8 cellular contexts compared by ENCODE assay signal in the genomic region with DNA sequence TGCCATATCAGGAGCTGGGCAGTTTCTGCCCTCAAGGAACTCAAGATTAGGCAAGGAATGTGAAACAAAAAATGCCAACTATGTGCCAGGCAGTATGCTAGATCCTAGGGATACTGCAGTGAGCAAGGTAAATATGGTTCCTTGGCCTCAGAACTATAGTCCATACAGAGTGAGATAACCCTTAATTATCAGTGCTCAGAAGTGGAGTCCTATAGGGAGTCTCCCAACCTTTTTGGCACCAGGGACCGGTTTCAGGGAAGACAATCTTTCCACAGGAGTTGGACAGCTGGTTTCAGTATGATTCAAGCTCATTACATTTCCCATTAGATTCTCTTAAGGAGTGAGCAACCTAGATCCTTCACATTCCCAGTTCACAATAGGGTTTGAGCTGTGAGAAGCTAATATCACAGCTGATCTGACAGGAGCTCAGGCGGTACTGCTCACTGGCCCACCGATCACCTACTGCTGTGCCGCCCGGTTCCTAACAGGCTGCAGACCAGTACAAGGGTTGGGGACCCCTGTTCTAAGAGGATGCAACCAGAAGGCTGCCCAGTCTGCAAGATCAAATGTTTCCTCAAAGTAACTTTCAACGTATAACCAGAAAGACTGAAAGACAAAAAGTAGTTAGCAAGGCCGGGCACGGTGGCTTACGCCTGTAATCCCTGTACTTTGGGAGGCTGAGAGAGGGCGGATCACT. TPM values are rescaled to one million over a fixed set of nuclear protein-coding genes. Genes with fewer than 3 reads are reported as not detected.
DNase-seq lines count a peak whose midpoint lies in the region; ATAC-seq and TF ChIP-seq lines count a peak whose summit lies in the region.

No MANE protein-coding gene starts in this region.

- intact Hi-C loops in CD4-positive, alpha-beta T cell (cut with DNase I, micrococcal nuclease): loop anchor here (2.0 to 10.0 kb wide), 7 partner anchors 25 to 521 kb away; partner anchors contain the start of genes AASDH (in 1 of the 2) and CEP135 (in 1 of the 2)
- intact Hi-C loops in breast epithelium (cut with DNase I; ENCODE audit: low total_unique reads): no loop called here
- intact Hi-C loops in naive thymus-derived CD4-positive, alpha-beta T cell (cut with micrococcal nuclease): loop anchor here (2.0 to 10.0 kb wide), 7 partner anchors 79 to 1071 kb away; partner anchors contain the start of genes EXOC1 (in 2 of the 2) and TMEM165 (in 1 of the 2)

- no peaks in the 10 kb centered on the region for H3K9me3 Mint-ChIP-seq in CD4-positive, alpha-beta T cell
- H3K9me3 Mint-ChIP-seq in naive thymus-derived CD4-positive, alpha-beta T cell: no peaks in the 10 kb centered on the region

- CTCF ChIA-PET in CD4-positive, alpha-beta T cell (lab: Charles Lee): interaction anchor here (0.6 to 1.9 kb wide), 3 partner anchors 30 to 373 kb away, joined by 3 to 8 read pairs (median 4); partner anchors contain the start of genes PAICS and PPAT
- CTCF ChIA-PET in naive thymus-derived CD4-positive, alpha-beta T cell (lab: Charles Lee): interaction anchor here (1.0 to 1.2 kb wide), 4 partner anchors 30 to 371 kb away, joined by 3 to 5 read pairs (median 4); partner anchors contain the start of gene PPAT

- H3K27me3 Mint-ChIP-seq in CD4-positive, alpha-beta T cell: no peaks in the 10 kb centered on the region
- no peaks in the 10 kb centered on the region for H3K27me3 Mint-ChIP-seq in naive thymus-derived CD4-positive, alpha-beta T cell

- ATAC-seq in CD4-positive, alpha-beta T cell (ENCODE audit: poor library complexity): no peak
- ATAC-seq in naive thymus-derived CD4-positive, alpha-beta T cell: no peak
- ATAC-seq in GM21717 (IDR thresholded peaks at IDR 0.05; ENCODE audit: unreplicated experiment): no peak

- TF ChIP-seq CTCF in CD4-positive, alpha-beta T cell (IDR thresholded peaks at IDR 0.05): no peak
- TF ChIP-seq CTCF in LNCaP clone FGC (IDR thresholded peaks at IDR 0.05; ENCODE audit: control insufficient read depth, extremely low read depth, insufficient read depth) (no peak), breast epithelium (IDR thresholded peaks at IDR 0.05) (no peak)

- H3K36me3 Mint-ChIP-seq in CD4-positive, alpha-beta T cell (ENCODE audit: low read depth): peaks cover 52% of the 10 kb centered on the region
- H3K36me3 Mint-ChIP-seq in naive thymus-derived CD4-positive, alpha-beta T cell: peaks cover 7 to 15% (median 9%) of the 10 kb centered on the region in 5 donors

- no peak for TF ChIP-seq POLR2A in breast epithelium (IDR thresholded peaks at IDR 0.05)

- peaks cover 68% of the 10 kb centered on the region for H3K4me1 Mint-ChIP-seq in CD4-positive, alpha-beta T cell (ENCODE audit: low read depth)
- H3K4me1 Mint-ChIP-seq in naive thymus-derived CD4-positive, alpha-beta T cell: peaks cover 48 to 71% (median 62%) of the 10 kb centered on the region in 7 donors

- no peak for DNase-seq in CD4-positive, alpha-beta T cell
- DNase-seq in LNCaP clone FGC (ENCODE audit: low read depth): no peak
- DNase-seq in breast epithelium (ENCODE audit: low spot score in 2 of 2): no peak
- DNase-seq in naive thymus-derived CD4-positive, alpha-beta T cell: no peak
- no peak for DNase-seq in amygdala (lab: John Stamatoyannopoulos, UW)
- no peak for DNase-seq in effector CD4-positive, alpha-beta T cell
- no peak for DNase-seq in SW480 (ENCODE audit: low spot score)

- peak overlapping the region; percentile 87 for H3K4me3 ChIP-seq in LNCaP clone FGC (ENCODE audit: low read depth, low read length)
- H3K4me3 ChIP-seq in breast epithelium: peak overlapping the region; percentile 79 to 93 (median 89)
- no peak overlapping the region for H3K4me3 ChIP-seq in naive thymus-derived CD4-positive, alpha-beta T cell (ENCODE audit: low read length)

- no peaks in the 10 kb centered on the region for H3K9me3 ChIP-seq in CD4-positive, alpha-beta T cell (ENCODE audit: control insufficient read depth, low read length)
- H3K9me3 ChIP-seq in breast epithelium: no peaks in the 10 kb centered on the region
- no peaks in the 10 kb centered on the region for H3K9me3 ChIP-seq in naive thymus-derived CD4-positive, alpha-beta T cell (ENCODE audit: control insufficient read depth in 2 of 3, low read length in 3 of 3)

- no peaks in the 10 kb centered on the region for H3K27me3 ChIP-seq in CD4-positive, alpha-beta T cell (ENCODE audit: control insufficient read depth, insufficient read depth, low read length)
- no peaks in the 10 kb centered on the region for H3K27me3 ChIP-seq in breast epithelium
- no peaks in the 10 kb centered on the region for H3K27me3 ChIP-seq in naive thymus-derived CD4-positive, alpha-beta T cell (ENCODE audit: control insufficient read depth in 2 of 2, insufficient read depth in 2 of 2, low read length in 2 of 2)

- peaks cover 0 to 12% of the 10 kb centered on the region in 2 donors for H3K4me1 ChIP-seq in breast epithelium
- peaks cover 25 to 29% of the 10 kb centered on the region in 2 donors for H3K4me1 ChIP-seq in naive thymus-derived CD4-positive, alpha-beta T cell (ENCODE audit: control insufficient read depth in 2 of 2, insufficient read depth in 2 of 2, low read length in 2 of 2)

- POLR2A ChIA-PET in CD4-positive, alpha-beta T cell (lab: Charles Lee): interaction anchor here (0.7 to 2.8 kb wide), 5 partner anchors 13 to 79 kb away, joined by 3 to 47 read pairs (median 4); partner anchors contain the start of genes AASDH, PAICS and PPAT
- POLR2A ChIA-PET in naive thymus-derived CD4-positive, alpha-beta T cell (lab: Charles Lee): interaction anchor here (0.6 to 2.3 kb wide), 6 partner anchors 8 to 517 kb away, joined by 3 to 35 read pairs (median 4); partner anchors contain the start of genes AASDH, CEP135, PAICS and PPAT

- H3K4me3 Mint-ChIP-seq in CD4-positive, alpha-beta T cell: peak overlapping the region; percentile 95
- H3K4me3 Mint-ChIP-seq in naive thymus-derived CD4-positive, alpha-beta T cell: peak overlapping the region; percentile 93 to 100 (median 96)

- H3K27ac Mint-ChIP-seq in CD4-positive, alpha-beta T cell: peak overlapping the region; percentile 96
- peak overlapping the region; percentile 94 to 99 (median 96) for H3K27ac Mint-ChIP-seq in naive thymus-derived CD4-positive, alpha-beta T cell

- no peak overlapping the region for H3K27ac ChIP-seq in CD4-positive, alpha-beta T cell (ENCODE audit: low read depth, low read length)
- H3K27ac ChIP-seq in breast epithelium: no peak overlapping the region
- no peak overlapping the region for H3K27ac ChIP-seq in naive thymus-derived CD4-positive, alpha-beta T cell (ENCODE audit: low read depth, low read length)

- H3K36me3 ChIP-seq in breast epithelium: no peaks in the 10 kb centered on the region
- peaks cover 0 to 14% (median 0%) of the 10 kb centered on the region in 3 experiments for H3K36me3 ChIP-seq in naive thymus-derived CD4-positive, alpha-beta T cell (ENCODE audit: control insufficient read depth in 2 of 3, insufficient read depth in 3 of 3, low read length in 3 of 3)

RNA-seq across cellular contexts. Expression of gene SRP72, which starts 1.7 kb away (rescaled TPM):
- total RNA-seq in CD4-positive, alpha-beta T cell: 100 to 1,000 TPM; 108 to 119 TPM
- 10 to 100 TPM; 60.6 to 74.8 (median 71.8) TPM for total RNA-seq in breast epithelium
- total RNA-seq in naive thymus-derived CD4-positive, alpha-beta T cell: 100 to 1,000 TPM in 4 of 5 experiments, 10 to 100 TPM in 1; 98.4 to 145 (median 109) TPM
- polyA plus RNA-seq in naive thymus-derived CD4-positive, alpha-beta T cell: 100 to 1,000 TPM; 143 to 174 TPM

RNA-seq across cellular contexts. Expression of gene PAICS, which starts 29.7 kb away (rescaled TPM):
- 10 to 100 TPM; 18.9 to 19.9 TPM for total RNA-seq in CD4-positive, alpha-beta T cell
- 10 to 100 TPM; 31.8 to 37.2 (median 35.1) TPM for total RNA-seq in breast epithelium
- total RNA-seq in naive thymus-derived CD4-positive, alpha-beta T cell: 100 to 1,000 TPM in 1 of 5 experiments, 10 to 100 TPM in 4; 25.5 to 157 (median 26.8) TPM
- 10 to 100 TPM; 36.8 to 48.0 TPM for polyA plus RNA-seq in naive thymus-derived CD4-positive, alpha-beta T cell

RNA-seq across cellular contexts. Expression of gene PPAT, which starts 30.3 kb away (rescaled TPM):
- total RNA-seq in CD4-positive, alpha-beta T cell: 1 to 10 TPM; 4.7 to 6.3 TPM
- total RNA-seq in breast epithelium: 1 to 10 TPM; 5.6 to 8.9 (median 6.6) TPM
- 10 to 100 TPM in 3 of 5 experiments, 1 to 10 TPM in 2; 7.7 to 30.7 (median 15.3) TPM for total RNA-seq in naive thymus-derived CD4-positive, alpha-beta T cell
- polyA plus RNA-seq in naive thymus-derived CD4-positive, alpha-beta T cell: 10 to 100 TPM; 10.4 to 16.5 TPM

RNA-seq across cellular contexts. Expression of gene ARL9, which starts 39.8 kb away (rescaled TPM):
- total RNA-seq in CD4-positive, alpha-beta T cell: under 1 TPM in 1 of 2 experiments, not detected in 1; 0.17 TPM
- not detected for total RNA-seq in breast epithelium
- under 1 TPM in 2 of 5 experiments, not detected in 3; 0.19 to 0.43 TPM for total RNA-seq in naive thymus-derived CD4-positive, alpha-beta T cell
- not detected for polyA plus RNA-seq in naive thymus-derived CD4-positive, alpha-beta T cell
